Comparison of ENCODE assay signal across 11 cellular contexts in the genomic region with DNA sequence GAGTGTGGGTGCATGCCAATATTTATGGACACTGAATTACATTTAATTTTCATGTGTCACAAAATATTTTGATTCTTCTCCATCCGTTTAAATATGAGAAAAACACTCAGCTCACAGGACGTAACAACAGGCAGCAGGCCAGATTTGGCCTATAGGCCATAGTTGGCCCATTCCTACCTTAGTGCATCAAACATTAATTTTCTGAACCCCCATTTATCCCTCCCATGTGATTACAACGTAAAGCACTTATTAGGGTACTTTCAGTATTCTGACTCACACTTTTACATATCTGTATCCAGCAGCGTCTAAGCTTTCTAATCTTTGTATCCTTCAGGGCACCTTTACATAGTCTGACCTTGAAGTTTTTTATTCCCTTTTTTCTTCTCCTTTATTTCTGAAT. TPM values are rescaled to one million over a fixed set of nuclear protein-coding genes. Genes with fewer than 3 reads are reported as not detected.
A peak's percentile ranks its signal among the peaks of the same experiment; 100 is the strongest.
DNase-seq lines count a peak whose midpoint lies in the region; ATAC-seq and TF ChIP-seq lines count a peak whose summit lies in the region.
"Had no signal": no experiment of that assay in that cellular context is flagged by ENCODE, and none has a peak within 500 bp of the region (broad histone marks: within the 10 kb centered on the region; RNA-seq: fewer than 3 reads in every experiment).

No MANE protein-coding gene starts in this region.

- H3K4me1 ChIP-seq in DOHH2 (ENCODE audit: control insufficient read depth, low read length), result peaks cover 41% of the 10 kb centered on the region
- H3K4me1 ChIP-seq in RWPE2 (ENCODE audit: insufficient read depth, poor library complexity, severe bottlenecking), result peaks cover 3% of the 10 kb centered on the region
- peaks cover 24% of the 10 kb centered on the region for H3K4me1 ChIP-seq in skeletal muscle satellite cell (ENCODE audit: control insufficient read depth, insufficient read depth, low read length)

- H3K36me3 ChIP-seq in DOHH2 (ENCODE audit: control insufficient read depth, low read length), result peaks cover 84% of the 10 kb centered on the region
- H3K36me3 ChIP-seq in RWPE2 (ENCODE audit: low read depth), result peaks cover 72% of the 10 kb centered on the region
- H3K36me3 ChIP-seq in skeletal muscle satellite cell (ENCODE audit: insufficient read depth, low read length), result peaks cover 34% of the 10 kb centered on the region

- H3F3A ChIP-seq in DOHH2 (ENCODE audit: control insufficient read depth, insufficient read depth), result peaks cover 72% of the 10 kb centered on the region

- TF ChIP-seq CTCF in DOHH2 (IDR thresholded peaks at IDR 0.05; ENCODE audit: low read depth, low read length, poor library complexity, severe bottlenecking), result no peak
- no peak for TF ChIP-seq CTCF in RWPE2 (IDR thresholded peaks at IDR 0.05; ENCODE audit: poor library complexity, severe bottlenecking)

- peak overlapping the region; percentile 73 for H3K27ac ChIP-seq in DOHH2 (ENCODE audit: low read depth, low read length)
- peak overlapping the region; percentile 9 for H3K27ac ChIP-seq in RWPE2 (ENCODE audit: poor library complexity, severe bottlenecking)
- peak overlapping the region; percentile 11 for H3K27ac ChIP-seq in epithelial cell of prostate

- H3K79me2 ChIP-seq in DOHH2 (ENCODE audit: control insufficient read depth, low read length), result peaks cover 61% of the 10 kb centered on the region

- peak overlapping the region; percentile 16 for H3K9ac ChIP-seq in skeletal muscle satellite cell (ENCODE audit: low read depth, low read length)

- H3K4me3 ChIP-seq in DOHH2 (ENCODE audit: low read length) (peak overlapping the region; percentile 68), RWPE2 (ENCODE audit: severe bottlenecking) (no peak overlapping the region), skeletal muscle satellite cell (ENCODE audit: low read length) (no peak overlapping the region)
- H3K4me3 ChIP-seq: sigmoid colon had no signal

- H3K9me3 ChIP-seq in DOHH2 (ENCODE audit: control insufficient read depth, insufficient read depth, low read length) (no peaks in the 10 kb centered on the region), RWPE2 (ENCODE audit: severe bottlenecking) (no peaks in the 10 kb centered on the region), skeletal muscle satellite cell (replicated peaks; ENCODE audit: low read length) (no peaks in the 10 kb centered on the region)
- H3K9me3 ChIP-seq: sigmoid colon had no signal

- no peak for DNase-seq in RWPE2 (ENCODE audit: low spot score)
- no peak for DNase-seq in epithelial cell of prostate (ENCODE audit: low read depth, low spot score)
- DNase-seq in NCI-H2227 treated with DMSO at 0.1 percent for 48 hours (lab: John Stamatoyannopoulos, UW), result no peak
- DNase-seq in NCI-H2107 (lab: John Stamatoyannopoulos, UW), result no peak
- no peak for DNase-seq in DMS 273 treated with DMSO at 0.1 percent for 48 hours (lab: John Stamatoyannopoulos, UW)
- DNase-seq: GF-D8; sigmoid colon; stimulated activated naive CD4-positive, alpha-beta T cell had no signal

- H4K20me1 ChIP-seq in DOHH2 (ENCODE audit: control insufficient read depth, insufficient read depth, low read depth, low read length), result peaks cover 41% of the 10 kb centered on the region

- H3K27me3 ChIP-seq in DOHH2 (ENCODE audit: control insufficient read depth, low read length) (no peaks in the 10 kb centered on the region), RWPE2 (ENCODE audit: insufficient read depth, poor library complexity, severe bottlenecking) (no peaks in the 10 kb centered on the region), skeletal muscle satellite cell (ENCODE audit: control insufficient read depth, insufficient read depth, low read length) (no peaks in the 10 kb centered on the region)
- H3K27me3 ChIP-seq: sigmoid colon had no signal

- H3K4me2 ChIP-seq in DOHH2 (ENCODE audit: low read length) (peak overlapping the region; percentile 71), skeletal muscle satellite cell (ENCODE audit: low read length) (peak overlapping the region; percentile 36)

- no peak for ATAC-seq in RWPE2 (ENCODE audit: low read depth)

- H3K9me2 ChIP-seq in DOHH2 (replicated peaks; ENCODE audit: control insufficient read depth, low read length), result no peaks in the 10 kb centered on the region

RNA-seq across cellular contexts. Expression of gene IDI1, which starts 4.0 kb away (rescaled TPM):
- total RNA-seq in skeletal muscle satellite cell (2012; rRNA removed), result 39.5 and 86.9 TPM in 2 replicates

RNA-seq across cellular contexts. Expression of gene WDR37, which starts 11.2 kb away (rescaled TPM):
- total RNA-seq in skeletal muscle satellite cell (2012; rRNA removed), result 13.2 and 13.3 TPM in 2 replicates

RNA-seq across cellular contexts. Expression of gene IDI2, which starts 19.3 kb away (rescaled TPM):
- total RNA-seq in skeletal muscle satellite cell (2012; rRNA removed), result not detected in 2 replicates
- total RNA-seq: LHCN-M2, sigmoid colon had no signal

RNA-seq across cellular contexts. Expression of gene GTPBP4, which starts 56.7 kb away (rescaled TPM):
- total RNA-seq in skeletal muscle satellite cell (2012; rRNA removed), result 35.6 and 48.4 TPM in 2 replicates

Comparison
In these comparisons a context has a peak if more than half of its experiments do, and no peak if none do; other contexts are left out.
1. H3K27ac ChIP-seq: peak in every context shown above with its lines; median percentile 73 in DOHH2; 11 in epithelial cell of prostate; 9 in RWPE2.